ENCODE assay signal across 8 cellular contexts in genomic region chr15:88450125-88450798, GRCh38. TPM values are rescaled to one million over a fixed set of nuclear protein-coding genes. Genes with fewer than 3 reads are reported as not detected.
A peak's percentile ranks its signal among the peaks of the same experiment; 100 is the strongest.
DNase-seq lines count a peak whose midpoint lies in the region; ATAC-seq lines count a peak whose summit lies in the region.

No MANE protein-coding gene starts in this region.

- DNase-seq in Ammon's horn (ENCODE audit: low spot score) (peak; percentile 79), Karpas-422 (peak; percentile 91), SKM-1 treated with dmso at 0.1 percent for 144 hours (lab: John Stamatoyannopoulos, UW; ENCODE audit: unreplicated experiment) (peak; percentile 66), amygdala (lab: John Stamatoyannopoulos, UW) (peak in 51 of 56 donors; percentile 2 to 87 (median 42)), iPS DF 19.7 (ENCODE audit: low read depth, low spot score) (peak; percentile 40)
- peak; percentile 55 for DNase-seq in stimulated activated CD4-positive, alpha-beta T cell treated with anti-CD3 and anti-CD28 coated beads, Interleukin-12 subunit alpha, Interleukin-12 subunit beta, amount 100 ng/mL, for 4 hours

- no peaks in the 10 kb centered on the region for H4K20me1 ChIP-seq in Karpas-422 (ENCODE audit: insufficient read depth, low read depth, low read length)

- no peak overlapping the region for H2AFZ ChIP-seq in Karpas-422 (ENCODE audit: low read length)

- no peaks in the 10 kb centered on the region for H3K9me3 ChIP-seq in Karpas-422 (ENCODE audit: low read length)

- no peaks in the 10 kb centered on the region for H3K9me2 ChIP-seq in Karpas-422 (replicated peaks; ENCODE audit: insufficient read depth, low read length)

- H3K79me2 ChIP-seq in Karpas-422 (ENCODE audit: low read length), result no peaks in the 10 kb centered on the region

- H3K4me1 ChIP-seq in Karpas-422 (ENCODE audit: low read length), result peaks cover 9% of the 10 kb centered on the region

- no peak overlapping the region for H3K4me2 ChIP-seq in Karpas-422 (ENCODE audit: low read depth, low read length, poor library complexity, severe bottlenecking)

- H3K27ac ChIP-seq in Karpas-422 (ENCODE audit: low read length), result no peak overlapping the region

- H3K36me3 ChIP-seq in Karpas-422 (ENCODE audit: insufficient read depth, low read length), result no peaks in the 10 kb centered on the region

- no peak overlapping the region for H3K4me3 ChIP-seq in Karpas-422 (ENCODE audit: low read length)

- H3K9ac ChIP-seq in Karpas-422 (ENCODE audit: low read length), result no peak overlapping the region

- ATAC-seq in GM18519 (IDR thresholded peaks at IDR 0.05; ENCODE audit: low FRiP score, unreplicated experiment) (peak; percentile 53), GM19463 (IDR thresholded peaks at IDR 0.05; ENCODE audit: unreplicated experiment) (no peak)

- no peaks in the 10 kb centered on the region for H3K27me3 ChIP-seq in Karpas-422 (ENCODE audit: low read length)

RNA-seq across cellular contexts. Expression of gene MRPL46, which starts 16.9 kb away (rescaled TPM):
- 23.0 and 26.6 TPM in 2 replicates for total RNA-seq in Karpas-422 (2014; rRNA removed; shearing (Covaris generic); ENCODE audit: low replicate concordance)

RNA-seq across cellular contexts. Expression of gene MRPS11, which starts 17.2 kb away (rescaled TPM):
- 48.8 TPM in 2 replicates for total RNA-seq in Karpas-422 (2014; rRNA removed; shearing (Covaris generic); ENCODE audit: low replicate concordance)

Comparison
In these comparisons a context has a peak if more than half of its experiments do, and no peak if none do; other contexts are left out.
1. DNase-seq: peak in every context shown above with its lines; median percentile 91 in Karpas-422; 79 in Ammon's horn; 66 in SKM-1 treated with dmso at 0.1 percent for 144 hours; 55 in stimulated activated CD4-positive, alpha-beta T cell treated with anti-CD3 and anti-CD28 coated beads, Interleukin-12 subunit alpha, Interleukin-12 subunit beta, amount 100 ng/mL, for 4 hours; 42 in amygdala; 40 in iPS DF 19.7.